ENCODE assay signal across 8 cellular contexts in genomic region chr2:111480016-111480625, GRCh38.
A peak's percentile ranks its signal among the peaks of the same experiment; 100 is the strongest.
DNase-seq lines count a peak whose midpoint lies in the region; ATAC-seq and TF ChIP-seq lines count a peak whose summit lies in the region.
"Not testable (repeated sequence)": the region's sequence is repeated elsewhere in the genome, so short reads cannot be mapped to it uniquely, and the experiment has no call there.

No MANE protein-coding gene starts in this region.

- H3K4me1 Mint-ChIP-seq in activated CD8-positive, alpha-beta T cell treated with anti-CD3 and anti-CD28 coated beads, Interleukin-2, amount 10 ng/mL, durations not matched to agents 7 days and 5 days (ENCODE audit: low read depth): peaks cover 22% of the 10 kb centered on the region
- peaks cover 32% of the 10 kb centered on the region for H3K4me1 Mint-ChIP-seq in activated naive CD8-positive, alpha-beta T cell treated with anti-CD3 and anti-CD28 coated beads, Interleukin-2, amount 50 U/mL, for 24 hours
- H3K4me1 Mint-ChIP-seq in endothelial cell (ENCODE audit: unreplicated experiment): not testable (repeated sequence)

- H3K4me1 ChIP-seq in left lung: peaks cover 0 to 21% of the 10 kb centered on the region in 2 donors

- H3K4me3 Mint-ChIP-seq in activated CD8-positive, alpha-beta T cell treated with anti-CD3 and anti-CD28 coated beads, Interleukin-2, amount 10 ng/mL, durations not matched to agents 7 days and 5 days: not testable (repeated sequence)
- peak overlapping the region; percentile 65 for H3K4me3 Mint-ChIP-seq in activated naive CD8-positive, alpha-beta T cell treated with anti-CD3 and anti-CD28 coated beads, Interleukin-2, amount 50 U/mL, for 24 hours
- peak overlapping the region; percentile 37 for H3K4me3 Mint-ChIP-seq in endothelial cell (ENCODE audit: unreplicated experiment)

- H3K27ac Mint-ChIP-seq in activated CD8-positive, alpha-beta T cell treated with anti-CD3 and anti-CD28 coated beads, Interleukin-2, amount 10 ng/mL, durations not matched to agents 7 days and 5 days: peak overlapping the region; percentile 16
- H3K27ac Mint-ChIP-seq in activated naive CD8-positive, alpha-beta T cell treated with anti-CD3 and anti-CD28 coated beads, Interleukin-2, amount 50 U/mL, for 24 hours: peak overlapping the region; percentile 83
- not testable (repeated sequence) for H3K27ac Mint-ChIP-seq in endothelial cell (ENCODE audit: unreplicated experiment)

- TF ChIP-seq CTCF in AG10803 (conservative IDR thresholded peaks at IDR 0.05; ENCODE audit: low read length); endothelial cell (IDR thresholded peaks at IDR 0.05; ENCODE audit: unreplicated experiment); left lung (IDR thresholded peaks at IDR 0.05): not testable (repeated sequence)

- H3K9me3 ChIP-seq in left lung: not testable (repeated sequence)

- H3K27me3 ChIP-seq in left lung: not testable (repeated sequence)

- not testable (repeated sequence) for H3K9me3 Mint-ChIP-seq in activated CD8-positive, alpha-beta T cell treated with anti-CD3 and anti-CD28 coated beads, Interleukin-2, amount 10 ng/mL, durations not matched to agents 7 days and 5 days (ENCODE audit: insufficient read depth); activated naive CD8-positive, alpha-beta T cell treated with anti-CD3 and anti-CD28 coated beads, Interleukin-2, amount 50 U/mL, for 24 hours; endothelial cell (ENCODE audit: unreplicated experiment)

- H3K27ac ChIP-seq in left lung: peak overlapping the region in 1 of 2 donors; percentile 41

- not testable (repeated sequence) for H3K4me3 ChIP-seq in AG10803 (ENCODE audit: low read length); left lung

- POLR2A ChIA-PET in activated CD8-positive, alpha-beta T cell treated with anti-CD3 and anti-CD28 coated beads, Interleukin-2, amount 10 ng/mL, durations not matched to agents 7 days and 5 days (lab: Charles Lee): not testable (repeated sequence)

- DNase-seq in AG10803 (ENCODE audit: low read depth): peak; percentile 74
- DNase-seq in HCEC 1CT: peak; percentile 67
- DNase-seq in RKO (ENCODE audit: low spot score): peak; percentile 11
- DNase-seq in activated CD8-positive, alpha-beta T cell treated with anti-CD3 and anti-CD28 coated beads, Interleukin-2, amount 10 ng/mL, durations not matched to agents 7 days and 5 days; activated naive CD8-positive, alpha-beta T cell treated with anti-CD3 and anti-CD28 coated beads, Interleukin-2, amount 50 U/mL, for 24 hours; endothelial cell (ENCODE audit: low spot score); left lung: not testable (repeated sequence)
- peak; percentile 74 for DNase-seq in stimulated activated CD4-positive, alpha-beta T cell treated with anti-CD3 and anti-CD28 coated beads, Interleukin-1b, Interleukin-23, amount 100 ng/mL, for 48 hours

- intact Hi-C loops in left lung (cut with DNase I): not testable (repeated sequence)

- H3K27me3 Mint-ChIP-seq in activated CD8-positive, alpha-beta T cell treated with anti-CD3 and anti-CD28 coated beads, Interleukin-2, amount 10 ng/mL, durations not matched to agents 7 days and 5 days (ENCODE audit: low read depth); activated naive CD8-positive, alpha-beta T cell treated with anti-CD3 and anti-CD28 coated beads, Interleukin-2, amount 50 U/mL, for 24 hours; endothelial cell (ENCODE audit: unreplicated experiment): not testable (repeated sequence)

- not testable (repeated sequence) for H3K36me3 Mint-ChIP-seq in activated CD8-positive, alpha-beta T cell treated with anti-CD3 and anti-CD28 coated beads, Interleukin-2, amount 10 ng/mL, durations not matched to agents 7 days and 5 days (ENCODE audit: low read depth); activated naive CD8-positive, alpha-beta T cell treated with anti-CD3 and anti-CD28 coated beads, Interleukin-2, amount 50 U/mL, for 24 hours (ENCODE audit: low read depth); endothelial cell (ENCODE audit: low read depth, unreplicated experiment)

- CTCF ChIA-PET in activated CD8-positive, alpha-beta T cell treated with anti-CD3 and anti-CD28 coated beads, Interleukin-2, amount 10 ng/mL, durations not matched to agents 7 days and 5 days (lab: Charles Lee): not testable (repeated sequence)

- ATAC-seq in activated CD8-positive, alpha-beta T cell treated with anti-CD3 and anti-CD28 coated beads, Interleukin-2, amount 10 ng/mL, durations not matched to agents 7 days and 5 days: not testable (repeated sequence)
- peak; percentile 85 for ATAC-seq in activated naive CD8-positive, alpha-beta T cell treated with anti-CD3 and anti-CD28 coated beads, Interleukin-2, amount 50 U/mL, for 24 hours
- peak; percentile 10 for ATAC-seq in left lung

- not testable (repeated sequence) for H3K36me3 ChIP-seq in left lung
